In the genomic region with DNA sequence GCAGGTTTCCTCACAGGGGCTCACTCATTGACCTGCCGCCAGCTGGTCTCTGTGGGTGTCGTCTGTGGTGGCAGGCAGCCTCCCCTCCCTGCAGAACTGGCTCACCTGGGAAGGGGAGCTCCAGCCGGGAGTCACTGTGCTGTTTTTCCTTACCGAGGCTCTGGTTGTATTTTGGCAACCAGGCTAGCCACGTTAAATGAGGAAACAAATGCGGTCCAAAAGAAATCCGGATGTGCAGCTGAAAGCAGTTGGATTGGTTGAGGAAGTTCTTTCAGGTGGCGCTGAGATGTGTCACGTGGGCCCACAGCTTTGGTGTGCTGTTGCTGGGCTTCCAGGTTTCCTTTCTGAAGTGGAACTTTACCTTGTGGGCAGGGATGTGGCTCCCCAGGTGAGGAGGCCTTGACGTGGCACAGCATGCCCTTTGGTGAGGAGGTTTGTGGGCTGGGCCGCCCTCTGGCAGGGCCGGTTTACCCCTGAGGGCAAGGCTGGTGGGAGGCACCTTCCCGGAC, we compare ENCODE assay signal across 1 cellular context.
TF ChIP-seq lines count a peak whose summit lies in the region.

No MANE protein-coding gene starts in this region.

TF ChIP-seq in HepG2, 621 proteins besides CTCF, POLR2A, EP300 and RAD21:
- TF ChIP-seq, protein P1, sequence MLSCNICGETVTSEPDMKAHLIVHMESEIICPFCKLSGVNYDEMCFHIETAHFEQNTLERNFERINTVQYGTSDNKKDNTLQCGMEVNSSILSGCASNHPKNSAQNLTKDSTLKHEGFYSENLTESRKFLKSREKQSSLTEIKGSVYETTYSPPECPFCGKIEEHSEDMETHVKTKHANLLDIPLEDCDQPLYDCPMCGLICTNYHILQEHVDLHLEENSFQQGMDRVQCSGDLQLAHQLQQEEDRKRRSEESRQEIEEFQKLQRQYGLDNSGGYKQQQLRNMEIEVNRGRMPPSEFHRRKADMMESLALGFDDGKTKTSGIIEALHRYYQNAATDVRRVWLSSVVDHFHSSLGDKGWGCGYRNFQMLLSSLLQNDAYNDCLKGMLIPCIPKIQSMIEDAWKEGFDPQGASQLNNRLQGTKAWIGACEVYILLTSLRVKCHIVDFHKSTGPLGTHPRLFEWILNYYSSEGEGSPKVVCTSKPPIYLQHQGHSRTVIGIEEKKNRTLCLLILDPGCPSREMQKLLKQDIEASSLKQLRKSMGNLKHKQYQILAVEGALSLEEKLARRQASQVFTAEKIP (CRISPR knock-in tag; IDR thresholded peaks at IDR 0.05; ENCODE audit: borderline replicate concordance), result no peak
- TF ChIP-seq SNAI1 (CRISPR knock-in tag; IDR thresholded peaks at IDR 0.05; ENCODE audit: borderline replicate concordance) (no peak), ZNF407 (CRISPR knock-in tag; IDR thresholded peaks at IDR 0.05; ENCODE audit: not compliant biosample characterization) (no peak), ZNF577 (CRISPR knock-in tag; IDR thresholded peaks at IDR 0.05; ENCODE audit: borderline replicate concordance, low read depth) (no peak), GTF2F1 (IDR thresholded peaks at IDR 0.05; ENCODE audit: low read length) (no peak), ADNP (CRISPR knock-in tag; IDR thresholded peaks at IDR 0.05) (no peak), ARHGAP35 (CRISPR knock-in tag; IDR thresholded peaks at IDR 0.05; ENCODE audit: borderline replicate concordance) (no peak), KAT8 (CRISPR knock-in tag; IDR thresholded peaks at IDR 0.05) (no peak), FOXA3 (CRISPR knock-in tag; IDR thresholded peaks at IDR 0.05) (no peak), ZNF790 (CRISPR knock-in tag; IDR thresholded peaks at IDR 0.05; ENCODE audit: borderline replicate concordance) (no peak), ZNF710 (CRISPR knock-in tag; IDR thresholded peaks at IDR 0.05; ENCODE audit: borderline replicate concordance) (no peak), ZNF678 (CRISPR knock-in tag; IDR thresholded peaks at IDR 0.05) (no peak), PITX1 (CRISPR knock-in tag; IDR thresholded peaks at IDR 0.05) (no peak), HMG20A (CRISPR knock-in tag; IDR thresholded peaks at IDR 0.05; ENCODE audit: borderline replicate concordance) (no peak), TEAD3 (CRISPR knock-in tag; optimal IDR thresholded peaks at IDR 0.05; ENCODE audit: borderline replicate concordance) (no peak), ZBTB39 (CRISPR knock-in tag; IDR thresholded peaks at IDR 0.05) (no peak), FLYWCH1 (CRISPR knock-in tag; IDR thresholded peaks at IDR 0.05) (no peak)
- TF ChIP-seq, protein P2, sequence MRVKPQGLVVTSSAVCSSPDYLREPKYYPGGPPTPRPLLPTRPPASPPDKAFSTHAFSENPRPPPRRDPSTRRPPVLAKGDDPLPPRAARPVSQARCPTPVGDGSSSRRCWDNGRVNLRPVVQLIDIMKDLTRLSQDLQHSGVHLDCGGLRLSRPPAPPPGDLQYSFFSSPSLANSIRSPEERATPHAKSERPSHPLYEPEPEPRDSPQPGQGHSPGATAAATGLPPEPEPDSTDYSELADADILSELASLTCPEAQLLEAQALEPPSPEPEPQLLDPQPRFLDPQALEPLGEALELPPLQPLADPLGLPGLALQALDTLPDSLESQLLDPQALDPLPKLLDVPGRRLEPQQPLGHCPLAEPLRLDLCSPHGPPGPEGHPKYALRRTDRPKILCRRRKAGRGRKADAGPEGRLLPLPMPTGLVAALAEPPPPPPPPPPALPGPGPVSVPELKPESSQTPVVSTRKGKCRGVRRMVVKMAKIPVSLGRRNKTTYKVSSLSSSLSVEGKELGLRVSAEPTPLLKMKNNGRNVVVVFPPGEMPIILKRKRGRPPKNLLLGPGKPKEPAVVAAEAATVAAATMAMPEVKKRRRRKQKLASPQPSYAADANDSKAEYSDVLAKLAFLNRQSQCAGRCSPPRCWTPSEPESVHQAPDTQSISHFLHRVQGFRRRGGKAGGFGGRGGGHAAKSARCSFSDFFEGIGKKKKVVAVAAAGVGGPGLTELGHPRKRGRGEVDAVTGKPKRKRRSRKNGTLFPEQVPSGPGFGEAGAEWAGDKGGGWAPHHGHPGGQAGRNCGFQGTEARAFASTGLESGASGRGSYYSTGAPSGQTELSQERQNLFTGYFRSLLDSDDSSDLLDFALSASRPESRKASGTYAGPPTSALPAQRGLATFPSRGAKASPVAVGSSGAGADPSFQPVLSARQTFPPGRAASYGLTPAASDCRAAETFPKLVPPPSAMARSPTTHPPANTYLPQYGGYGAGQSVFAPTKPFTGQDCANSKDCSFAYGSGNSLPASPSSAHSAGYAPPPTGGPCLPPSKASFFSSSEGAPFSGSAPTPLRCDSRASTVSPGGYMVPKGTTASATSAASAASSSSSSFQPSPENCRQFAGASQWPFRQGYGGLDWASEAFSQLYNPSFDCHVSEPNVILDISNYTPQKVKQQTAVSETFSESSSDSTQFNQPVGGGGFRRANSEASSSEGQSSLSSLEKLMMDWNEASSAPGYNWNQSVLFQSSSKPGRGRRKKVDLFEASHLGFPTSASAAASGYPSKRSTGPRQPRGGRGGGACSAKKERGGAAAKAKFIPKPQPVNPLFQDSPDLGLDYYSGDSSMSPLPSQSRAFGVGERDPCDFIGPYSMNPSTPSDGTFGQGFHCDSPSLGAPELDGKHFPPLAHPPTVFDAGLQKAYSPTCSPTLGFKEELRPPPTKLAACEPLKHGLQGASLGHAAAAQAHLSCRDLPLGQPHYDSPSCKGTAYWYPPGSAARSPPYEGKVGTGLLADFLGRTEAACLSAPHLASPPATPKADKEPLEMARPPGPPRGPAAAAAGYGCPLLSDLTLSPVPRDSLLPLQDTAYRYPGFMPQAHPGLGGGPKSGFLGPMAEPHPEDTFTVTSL (CRISPR knock-in tag; IDR thresholded peaks at IDR 0.05; ENCODE audit: borderline replicate concordance), result no peak
- TF ChIP-seq, protein P3, sequence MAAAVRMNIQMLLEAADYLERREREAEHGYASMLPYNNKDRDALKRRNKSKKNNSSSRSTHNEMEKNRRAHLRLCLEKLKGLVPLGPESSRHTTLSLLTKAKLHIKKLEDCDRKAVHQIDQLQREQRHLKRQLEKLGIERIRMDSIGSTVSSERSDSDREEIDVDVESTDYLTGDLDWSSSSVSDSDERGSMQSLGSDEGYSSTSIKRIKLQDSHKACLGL (CRISPR knock-in tag; IDR thresholded peaks at IDR 0.05), result no peak
